Comparison of ENCODE assay signal across 9 cellular contexts in the genomic region with DNA sequence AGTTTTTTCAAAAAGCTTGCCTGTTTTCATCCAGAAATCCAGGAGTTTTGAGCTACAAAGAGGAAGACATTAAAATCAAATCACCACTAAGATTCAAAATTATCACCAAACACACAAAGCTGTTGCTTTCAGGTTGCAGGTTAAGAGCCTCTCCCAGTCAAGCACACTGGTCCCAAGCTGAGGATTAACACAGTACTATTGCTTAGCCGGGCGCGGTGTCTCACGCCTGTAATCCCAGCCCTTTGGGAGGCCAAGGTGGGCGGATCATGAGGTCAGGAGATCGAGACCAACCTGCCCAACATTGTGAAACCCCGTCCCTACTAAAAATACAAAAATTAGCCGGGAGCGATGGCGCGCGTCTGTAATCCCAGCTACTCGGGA.
DNase-seq lines count a peak whose midpoint lies in the region; ATAC-seq and TF ChIP-seq lines count a peak whose summit lies in the region.
"Had no signal": no experiment of that assay in that cellular context is flagged by ENCODE, and none has a peak within 500 bp of the region (broad histone marks: within the 10 kb centered on the region; RNA-seq: fewer than 3 reads in every experiment).

No MANE protein-coding gene starts in this region.

- H4K20me1 ChIP-seq in OCI-LY3 (ENCODE audit: insufficient read depth, low read length) = no peaks in the 10 kb centered on the region

- H3K4me1 ChIP-seq in OCI-LY3 (ENCODE audit: low read length) (no peaks in the 10 kb centered on the region), adrenal gland (replicated peaks in 1 of 2) (peaks cover 0 to 7% of the 10 kb centered on the region in 2 donors)

- H3K9ac ChIP-seq in OCI-LY3 (ENCODE audit: low read length) = no peak overlapping the region

- no peak overlapping the region for H3K27ac ChIP-seq in OCI-LY3 (ENCODE audit: low read length)
- no peak overlapping the region for H3K27ac ChIP-seq in adrenal gland

- H3K4me3 Mint-ChIP-seq in HFFc6 = peak overlapping the region; percentile 86; the same call in 1 of the 2 replicates
- H3K4me3 Mint-ChIP-seq in mesothelial cell of epicardium = peak overlapping the region; percentile 81

- H3K9me3 ChIP-seq in OCI-LY3 (ENCODE audit: insufficient read depth, low read length) = no peaks in the 10 kb centered on the region
- H3K9me3 ChIP-seq in adrenal gland (replicated peaks in 1 of 3) = no peaks in the 10 kb centered on the region
- H3K9me3 ChIP-seq: thoracic aorta had no signal

- H3K36me3 Mint-ChIP-seq in HFFc6 (ENCODE audit: low read depth) = no peaks in the 10 kb centered on the region
- no peaks in the 10 kb centered on the region for H3K36me3 Mint-ChIP-seq in mesothelial cell of epicardium

- DNase-seq in HFFc6 (no peak), mesothelial cell of epicardium (ENCODE audit: low spot score in 2 of 2, unreplicated experiment in 2 of 2) (no peak), NCI-H1436 (lab: John Stamatoyannopoulos, UW) (no peak), adrenal gland (no peak), mucosa of gallbladder (ENCODE audit: low spot score) (no peak)
- DNase-seq in NK-92 treated with Interleukin-12 subunit alpha and Interleukin-12 subunit beta, amount 100 ng/mL, for 24 hours (lab: John Stamatoyannopoulos, UW) = no peak

- 74 to 82% (median 77%) methylated on average over 11 to 13 of the region's 13 CpGs for WGBS in adrenal gland, 4 donors

- H3K4me3 ChIP-seq in OCI-LY3 (ENCODE audit: low read length) = no peak overlapping the region
- H3K4me3 ChIP-seq in adrenal gland = no peak overlapping the region

- H3K27ac Mint-ChIP-seq in HFFc6 (no peak overlapping the region), mesothelial cell of epicardium (peak overlapping the region; percentile 94)

- TF ChIP-seq POLR2A in adrenal gland (IDR thresholded peaks at IDR 0.05) = no peak

- peak overlapping the region; percentile 84; the same call in 1 of the 2 replicates for H2AFZ ChIP-seq in OCI-LY3 (ENCODE audit: low read depth, low read length)

- H3K9me3 Mint-ChIP-seq in HFFc6 = no peaks in the 10 kb centered on the region
- H3K9me3 Mint-ChIP-seq in mesothelial cell of epicardium = peaks cover under 1% of the 10 kb centered on the region

- H3K4me2 ChIP-seq in OCI-LY3 (ENCODE audit: low read length) = 0 out of 2 replicates have a peak overlapping the region, but pooled peaks have one; percentile 26

- ATAC-seq in GM18867 (IDR thresholded peaks at IDR 0.05; ENCODE audit: unreplicated experiment) = peak; percentile 25

- TF ChIP-seq CTCF in HFFc6 (IDR thresholded peaks at IDR 0.05) (peak; percentile 31), OCI-LY3 (IDR thresholded peaks at IDR 0.05; ENCODE audit: low read depth, low read length) (no peak), mesothelial cell of epicardium (IDR thresholded peaks at IDR 0.05; ENCODE audit: unreplicated experiment) (no peak), adrenal gland (IDR thresholded peaks at IDR 0.05) (no peak)

- H3K4me1 Mint-ChIP-seq in HFFc6 (ENCODE audit: low read depth) (peaks cover 21% of the 10 kb centered on the region), mesothelial cell of epicardium (peaks cover 49% of the 10 kb centered on the region)

- intact Hi-C loops in adrenal gland (cut with DNase I) = no loop called here

- H3K27me3 Mint-ChIP-seq in HFFc6 (ENCODE audit: insufficient read depth) (peaks cover 5% of the 10 kb centered on the region), mesothelial cell of epicardium (ENCODE audit: low read depth) (peaks cover 41% of the 10 kb centered on the region)

- no peaks in the 10 kb centered on the region for H3K79me2 ChIP-seq in OCI-LY3 (ENCODE audit: low read length)

- H3K36me3 ChIP-seq in OCI-LY3 (replicated peaks; ENCODE audit: low read depth, low read length) (no peaks in the 10 kb centered on the region), adrenal gland (replicated peaks in 1 of 2) (no peaks in the 10 kb centered on the region)
- H3K36me3 ChIP-seq: thoracic aorta had no signal

- H3K27me3 ChIP-seq in OCI-LY3 (ENCODE audit: low read depth, low read length) (no peaks in the 10 kb centered on the region), adrenal gland (no peaks in the 10 kb centered on the region)
